Comparison of ENCODE assay signal across 9 cellular contexts in genomic region chr13:60162096-60162495, GRCh38. TPM values are rescaled to one million over a fixed set of nuclear protein-coding genes. Genes with fewer than 3 reads are reported as not detected.
DNase-seq lines count a peak whose midpoint lies in the region; ATAC-seq, FAIRE-seq and TF ChIP-seq lines count a peak whose summit lies in the region.
"Had no signal": no experiment of that assay in that cellular context is flagged by ENCODE, and none has a peak within 500 bp of the region (broad histone marks: within the 10 kb centered on the region; RNA-seq: fewer than 3 reads in every experiment).

No MANE protein-coding gene starts in this region.

- H3K4me1 Mint-ChIP-seq in MCF 10A (ENCODE audit: insufficient read depth, unreplicated experiment): peaks cover 39% of the 10 kb centered on the region
- peaks cover 49% of the 10 kb centered on the region for H3K4me1 Mint-ChIP-seq in stimulated activated naive CD8-positive, alpha-beta T cell treated with anti-CD3 and anti-CD28 coated beads, Interleukin-15, amount 100 ng/mL, for 72 hours

- no peaks in the 10 kb centered on the region for H3K9me3 ChIP-seq in breast epithelium
- no peaks in the 10 kb centered on the region for H3K9me3 ChIP-seq in OCI-LY3 (ENCODE audit: insufficient read depth, low read length)

- no peaks in the 10 kb centered on the region for H3K36me3 Mint-ChIP-seq in MCF 10A (ENCODE audit: insufficient read depth, unreplicated experiment)

- H3K4me3 Mint-ChIP-seq in MCF 10A (ENCODE audit: unreplicated experiment): peak overlapping the region; percentile 94
- peak overlapping the region; percentile 96 to 98 for H3K4me3 Mint-ChIP-seq in stimulated activated naive CD8-positive, alpha-beta T cell treated with anti-CD3 and anti-CD28 coated beads, Interleukin-15, amount 100 ng/mL, for 72 hours

- peaks cover 78% of the 10 kb centered on the region for H3K79me2 ChIP-seq in OCI-LY3 (ENCODE audit: low read length)

- FAIRE-seq in endometrium (lab: Jason Lieb, UNC): peak; percentile 21

- POLR2A ChIA-PET in MCF 10A (lab: Yijun Ruan, JAX): interaction anchor here (0.6 to 2.0 kb wide), 6 partner anchors 11 to 235 kb away, joined by 3 to 8 read pairs (median 4); partner anchors contain the start of gene TDRD3

- H3K27ac ChIP-seq in breast epithelium (no peak overlapping the region), OCI-LY3 (ENCODE audit: low read length) (no peak overlapping the region)

- no peaks in the 10 kb centered on the region for H3K4me1 ChIP-seq in breast epithelium
- peaks cover 20% of the 10 kb centered on the region for H3K4me1 ChIP-seq in OCI-LY3 (ENCODE audit: low read length)

- no peak overlapping the region for H3K9ac ChIP-seq in OCI-LY3 (ENCODE audit: low read length)

- TF ChIP-seq CTCF in MCF 10A (IDR thresholded peaks at IDR 0.05; ENCODE audit: unreplicated experiment) (no peak), breast epithelium (IDR thresholded peaks at IDR 0.05) (no peak), OCI-LY3 (IDR thresholded peaks at IDR 0.05; ENCODE audit: low read depth, low read length) (no peak)

- peak overlapping the region; percentile 77 for H3K27ac Mint-ChIP-seq in MCF 10A (ENCODE audit: low read depth, unreplicated experiment)
- peak overlapping the region; percentile 78 to 99 for H3K27ac Mint-ChIP-seq in stimulated activated naive CD8-positive, alpha-beta T cell treated with anti-CD3 and anti-CD28 coated beads, Interleukin-15, amount 100 ng/mL, for 72 hours

- intact Hi-C loops in MCF 10A (cut with micrococcal nuclease): loop anchor here (2.0 to 10.0 kb wide), 3 partner anchors 233 to 481 kb away; partner anchors contain the start of gene TDRD3
- intact Hi-C loops in breast epithelium (cut with DNase I; ENCODE audit: low total_unique reads): no loop called here

- TF ChIP-seq POLR2A in breast epithelium (IDR thresholded peaks at IDR 0.05): no peak

- H3K4me2 ChIP-seq in OCI-LY3 (ENCODE audit: low read length): peak overlapping the region; percentile 82

- no peaks in the 10 kb centered on the region for H3K27me3 Mint-ChIP-seq in MCF 10A (ENCODE audit: insufficient read depth, unreplicated experiment)
- H3K27me3 Mint-ChIP-seq in stimulated activated naive CD8-positive, alpha-beta T cell treated with anti-CD3 and anti-CD28 coated beads, Interleukin-15, amount 100 ng/mL, for 72 hours: no peaks in the 10 kb centered on the region

- H3K4me3 ChIP-seq in breast epithelium (no peak overlapping the region), OCI-LY3 (ENCODE audit: low read length) (peak overlapping the region; percentile 82)

- H2AFZ ChIP-seq in OCI-LY3 (ENCODE audit: low read depth, low read length): no peak overlapping the region

- no peaks in the 10 kb centered on the region for H3K36me3 ChIP-seq in breast epithelium
- peaks cover 26% of the 10 kb centered on the region for H3K36me3 ChIP-seq in OCI-LY3 (replicated peaks; ENCODE audit: low read depth, low read length)

- peak; percentile 27 for ATAC-seq in stimulated activated naive CD8-positive, alpha-beta T cell treated with anti-CD3 and anti-CD28 coated beads, Interleukin-15, amount 100 ng/mL, for 72 hours
- ATAC-seq in HG02870 (IDR thresholded peaks at IDR 0.05; ENCODE audit: unreplicated experiment): no peak

- BruUV-seq in MCF 10A (replicated peaks; lab: Mats Ljungman, UMichigan): no TSS peak

- CTCF ChIA-PET in MCF 10A (lab: Yijun Ruan, JAX): interaction anchor here (1.6 kb wide), 1 partner anchor 11 kb away, joined by 12 read pairs; no protein-coding TSS in a partner anchor

- DNase-seq in MCF 10A (ENCODE audit: unreplicated experiment) (peak; percentile 14), breast epithelium (ENCODE audit: low spot score in 2 of 2) (no peak), NCI-H510A (lab: John Stamatoyannopoulos, UW) (no peak), pons (ENCODE audit: low spot score) (no peak)
- DNase-seq in stimulated activated naive CD8-positive, alpha-beta T cell treated with anti-CD3 and anti-CD28 coated beads, Interleukin-15, amount 100 ng/mL, for 72 hours: no peak
- DNase-seq: NCI-H2227 treated with DMSO at 0.1 percent for 48 hours had no signal

- H3K27me3 ChIP-seq in breast epithelium (no peaks in the 10 kb centered on the region), OCI-LY3 (ENCODE audit: low read depth, low read length) (no peaks in the 10 kb centered on the region)

- H3K9me3 Mint-ChIP-seq in MCF 10A (ENCODE audit: unreplicated experiment): no peaks in the 10 kb centered on the region
- peaks cover 12 to 20% of the 10 kb centered on the region in 2 donors for H3K9me3 Mint-ChIP-seq in stimulated activated naive CD8-positive, alpha-beta T cell treated with anti-CD3 and anti-CD28 coated beads, Interleukin-15, amount 100 ng/mL, for 72 hours

- H4K20me1 ChIP-seq in OCI-LY3 (ENCODE audit: insufficient read depth, low read length): no peaks in the 10 kb centered on the region

RNA-seq across cellular contexts. Expression of gene DIAPH3, which starts 1.6 kb away (rescaled TPM):
- total RNA-seq in MCF 10A (2022) (21.2 and 34.7 TPM in 2 replicates), breast epithelium (under 1 TPM; under 0.01 to 0.88 (median 0.64) TPM)

Comparison
In these comparisons a context has a peak if more than half of its experiments do, and no peak if none do; other contexts are left out.
1. RNA of gene DIAPH3, which starts 1.6 kb away (total RNA-seq): 21.2 to 34.7 TPM in MCF 10A; under 0.01 to 0.88 TPM in breast epithelium; every median in the first group is over 10 times any median in the second.